ENCODE assay signal across 8 cellular contexts in the genomic region with DNA sequence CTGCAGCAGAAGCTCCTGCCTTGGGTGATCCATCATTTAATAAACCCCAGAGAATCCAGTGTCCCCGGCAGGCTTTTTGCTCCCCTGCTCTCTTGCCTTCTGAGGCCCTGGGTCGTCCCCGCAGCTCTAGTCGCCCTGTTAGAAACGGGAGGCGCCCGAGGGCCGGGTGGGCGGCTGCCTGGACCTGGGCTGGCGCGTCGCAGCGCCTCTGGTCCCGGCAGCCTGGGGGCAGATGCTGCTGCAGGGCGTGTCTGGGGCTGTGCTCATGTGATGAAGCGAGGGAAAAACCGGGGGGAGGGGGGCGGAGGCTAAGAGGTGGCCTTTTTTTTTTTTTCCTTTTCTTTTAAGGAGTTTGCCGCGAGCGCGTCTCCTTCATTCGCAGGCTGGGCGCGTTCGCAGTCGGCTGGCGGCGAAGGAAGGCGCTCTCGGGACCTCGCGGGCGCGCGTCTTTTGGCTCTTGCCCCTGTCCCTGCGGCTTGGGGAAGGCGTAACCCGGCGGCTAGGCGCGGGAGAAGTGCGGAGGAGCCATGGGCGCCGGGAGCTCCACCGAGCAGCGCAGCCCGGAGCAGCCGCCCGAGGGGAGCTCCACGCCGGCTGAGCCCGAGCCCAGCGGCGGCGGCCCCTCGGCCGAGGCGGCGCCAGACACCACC. TPM values are rescaled to one million over a fixed set of nuclear protein-coding genes. Genes with fewer than 3 reads are reported as not detected.
DNase-seq lines count a peak whose midpoint lies in the region; ATAC-seq lines count a peak whose summit lies in the region.

No MANE protein-coding gene starts in this region.

- H3K4me3 ChIP-seq in trophoblast cell (ENCODE audit: low read depth, low read length) = peak overlapping the region; percentile 89

- peaks cover 11% of the 10 kb centered on the region for H3K79me1 ChIP-seq in trophoblast cell (ENCODE audit: low read length)

- peak overlapping the region; percentile 75 for H2BK5ac ChIP-seq in trophoblast cell (ENCODE audit: low read depth, low read length, poor library complexity)

- no peaks in the 10 kb centered on the region for H3K36me3 ChIP-seq in trophoblast cell (ENCODE audit: control insufficient read depth in 1 of 2, insufficient read depth in 2 of 2, low read length in 2 of 2)

- H3K14ac ChIP-seq in trophoblast cell (ENCODE audit: low read length) = peak overlapping the region; percentile 86

- no peaks in the 10 kb centered on the region for H3K27me3 ChIP-seq in trophoblast cell (ENCODE audit: insufficient read depth, low read length)

- H3K4me2 ChIP-seq in trophoblast cell (ENCODE audit: low read length) = peak overlapping the region; percentile 93

- no CpG with 5 or more reads among the region's 60 CpGs for WGBS in trophoblast cell (ENCODE audit: extremely low coverage, insufficient coverage, insufficient read length)

- H4K91ac ChIP-seq in trophoblast cell (ENCODE audit: low read depth, low read length) = peak overlapping the region; percentile 84

- H4K8ac ChIP-seq in trophoblast cell (ENCODE audit: low read depth, low read length) = peak overlapping the region; percentile 53

- H3K9me3 ChIP-seq in trophoblast cell (ENCODE audit: insufficient read depth, low read depth, low read length) = no peaks in the 10 kb centered on the region

- DNase-seq in NCI-H510A treated with DMSO at 0.1 percent for 48 hours (lab: John Stamatoyannopoulos, UW) (peak; percentile 13), NCI-H510A (lab: John Stamatoyannopoulos, UW) (no peak), NCI-H524 treated with DMSO at 0.1 percent for 48 hours (lab: John Stamatoyannopoulos, UW) (peak; percentile 65), amniotic stem cell (lab: John Stamatoyannopoulos, UW) (peak; percentile 42), left cardiac atrium (peak; percentile 85), trophoblast cell (peak; percentile 25 to 48)

- intact Hi-C loops in left cardiac atrium (cut with DNase I) = loop anchor here in 1 of 2 donors (10.0 kb wide), 1 partner anchor 225 kb away; no protein-coding TSS in a partner anchor

- peak overlapping the region; percentile 90 for H2BK120ac ChIP-seq in trophoblast cell (ENCODE audit: insufficient read depth, low read length, poor library complexity)

- peak overlapping the region; percentile 47 for H3K4ac ChIP-seq in trophoblast cell (ENCODE audit: low read depth, low read length)

- H3K27ac ChIP-seq in trophoblast cell (ENCODE audit: low read depth, low read length) = peak overlapping the region; percentile 59

- peak overlapping the region; percentile 36 for H2BK12ac ChIP-seq in trophoblast cell (ENCODE audit: low read length)

- H4K12ac ChIP-seq in trophoblast cell (ENCODE audit: low read depth, low read length) = no peak overlapping the region

- peaks cover 12% of the 10 kb centered on the region for H3K79me2 ChIP-seq in trophoblast cell (ENCODE audit: control insufficient read depth, insufficient read depth, low read length, poor library complexity)

- ATAC-seq in left cardiac atrium (peak; percentile 77 to 88), HG02981 (IDR thresholded peaks at IDR 0.05; ENCODE audit: unreplicated experiment) (no peak), GM19324 (IDR thresholded peaks at IDR 0.05; ENCODE audit: low FRiP score, unreplicated experiment) (no peak)

- peak overlapping the region; percentile 91 for H2AFZ ChIP-seq in trophoblast cell (ENCODE audit: insufficient read depth, low read length, poor library complexity)

- H3K18ac ChIP-seq in trophoblast cell (ENCODE audit: low read length) = peak overlapping the region; percentile 75

- peak overlapping the region; percentile 81 for H3K9ac ChIP-seq in trophoblast cell (ENCODE audit: low read length)

- H2AK5ac ChIP-seq in trophoblast cell (ENCODE audit: low read length) = peak overlapping the region; percentile 14

- peaks cover 3 to 7% of the 10 kb centered on the region in 2 experiments for H3K4me1 ChIP-seq in trophoblast cell (ENCODE audit: control insufficient read depth in 1 of 2, insufficient read depth in 2 of 2, low read length in 2 of 2)

- no peak overlapping the region for H3K23ac ChIP-seq in trophoblast cell (ENCODE audit: low read length)

RNA-seq across cellular contexts. Expression of gene AKAP12, which starts 0.4 kb away (rescaled TPM):
- total RNA-seq in left cardiac atrium = 10 to 100 TPM; 44.9 to 60.1 TPM
- 30.2 and 30.9 TPM in 2 replicates for polyA plus RNA-seq in trophoblast cell (2013)

Comparison
In these comparisons a context has a peak if more than half of its experiments do, and no peak if none do; other contexts are left out.
1. ATAC-seq: peak in left cardiac atrium (2 of 2); none in HG02981 (single experiment) and GM19324 (single experiment).